In the genomic region with DNA sequence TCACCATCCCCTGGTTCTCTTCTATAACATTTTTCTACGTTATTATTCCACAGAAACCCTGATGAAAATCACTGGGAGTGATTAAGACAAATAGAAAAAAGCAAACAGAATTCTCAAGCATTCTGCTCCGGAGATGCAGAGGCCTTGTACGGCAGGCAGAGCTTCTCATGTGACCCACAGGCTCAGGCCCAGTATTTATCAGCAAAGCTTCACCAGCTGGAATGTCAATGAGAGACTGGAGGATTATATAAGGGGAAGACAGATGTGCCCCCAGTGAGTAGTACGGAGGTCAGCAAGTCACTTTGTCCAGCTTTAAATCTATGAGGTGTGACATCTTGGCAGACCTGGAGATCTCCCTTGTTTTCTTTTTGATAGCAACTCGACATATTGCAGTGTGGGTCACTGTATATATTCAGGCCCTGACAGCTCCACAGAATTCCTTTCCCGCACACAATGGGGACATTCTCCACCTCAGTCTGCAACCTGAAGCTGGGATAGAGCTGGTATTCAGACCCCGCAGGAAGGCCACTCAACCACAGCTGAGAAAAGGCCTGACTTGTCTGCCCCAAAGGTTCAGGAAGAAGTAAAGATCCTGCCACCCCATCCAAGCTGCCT, we compare ENCODE assay signal across 15 cellular contexts.
"Had no signal": no experiment of that assay in that cellular context is flagged by ENCODE, and none has a peak within 500 bp of the region (broad histone marks: within the 10 kb centered on the region; RNA-seq: fewer than 3 reads in every experiment).

No MANE protein-coding gene starts in this region.

- H3K9me3 ChIP-seq: ascending aorta, colonic mucosa, ovary, SJSA1, thyroid gland had no signal

- DNase-seq: activated CD4-positive, alpha-beta T cell treated with anti-CD3 and anti-CD28 coated beads for 1 hour; activated CD4-positive, alpha-beta T cell treated with anti-CD3 and anti-CD28 coated beads, Interleukin-2, amount 50 U/mL, for 48 hours; activated gamma-delta T cell treated with Interleukin-2 at 50 U/mL for 16 hours; activated T-cell treated with anti-CD3 and anti-CD28 coated beads, Interleukin-2, amount 50 U/mL, for 72 hours; colonic mucosa; hypothalamus; kidney glomerular epithelial cell; mammary epithelial cell; right cardiac atrium; thyroid gland had no signal

- H3K36me3 ChIP-seq: ascending aorta, colonic mucosa, neural progenitor cell, ovary, SJSA1, thyroid gland had no signal

- H3K27me3 ChIP-seq: ascending aorta, colonic mucosa, neural progenitor cell, ovary, SJSA1, thyroid gland had no signal

- ATAC-seq: activated T-cell treated with anti-CD3 and anti-CD28 coated beads, Interleukin-2, amount 50 U/mL, for 72 hours had no signal

- H3K4me3 ChIP-seq: ascending aorta, colonic mucosa, neural progenitor cell, ovary, SJSA1, smooth muscle cell, thyroid gland had no signal

- H3K27ac ChIP-seq: ascending aorta, colonic mucosa, neural progenitor cell, SJSA1, thyroid gland had no signal

- H3K4me1 ChIP-seq: ascending aorta, colonic mucosa, neural progenitor cell, SJSA1, thyroid gland had no signal
